20 cellular contexts compared by ENCODE assay signal in the genomic region with DNA sequence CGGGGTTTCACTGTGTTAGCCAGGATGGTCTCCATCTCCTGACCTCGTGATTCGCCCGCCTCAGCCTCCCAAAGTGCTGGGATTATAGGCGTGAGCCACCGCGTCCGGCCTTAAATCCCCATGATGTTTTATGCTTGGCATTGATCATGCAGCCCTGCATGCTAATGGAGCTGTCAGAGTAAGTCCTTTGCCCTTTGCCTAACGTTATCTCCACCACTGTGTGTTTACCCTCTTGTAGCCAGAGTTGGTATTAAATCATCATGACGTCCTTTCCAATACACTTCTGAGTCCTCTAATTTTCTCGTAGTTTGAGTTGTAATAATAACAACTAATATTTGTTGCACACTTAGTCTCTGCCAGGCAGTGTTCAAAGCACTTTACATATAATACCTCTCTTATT. TPM values are rescaled to one million over a fixed set of nuclear protein-coding genes. Genes with fewer than 3 reads are reported as not detected.
DNase-seq lines count a peak whose midpoint lies in the region; ATAC-seq, FAIRE-seq and TF ChIP-seq lines count a peak whose summit lies in the region.
"Had no signal": no experiment of that assay in that cellular context is flagged by ENCODE, and none has a peak within 500 bp of the region (broad histone marks: within the 10 kb centered on the region; RNA-seq: fewer than 3 reads in every experiment).

No MANE protein-coding gene starts in this region.

- H3K9ac ChIP-seq in HepG2 (ENCODE audit: insufficient read depth, low read depth, low read length) = no peak overlapping the region

- no peaks in the 10 kb centered on the region for H3K79me2 ChIP-seq in HepG2 (ENCODE audit: insufficient read depth, low read length)

- DNase-seq in right lobe of liver (no peak), HepG2 (ENCODE audit: low spot score) (no peak), fibroblast of villous mesenchyme (ENCODE audit: low read depth) (peak; percentile 11), head of caudate nucleus (no peak), NCI-H1930 (lab: John Stamatoyannopoulos, UW) (no peak)
- DNase-seq: AML-193; Caco-2; Calu3; CD4-positive, alpha-beta T cell; CD8-positive, alpha-beta T cell; DMS79 treated with DMSO at 0.1 percent for 48 hours; GF-D8 had no signal

- CTCF ChIA-PET in HepG2 (lab: Yijun Ruan, JAX; ENCODE audit: low intra/inter-chr PET ratio, low total read pairs) = no interaction called here

- H3K27me3 ChIP-seq in right lobe of liver = no peaks in the 10 kb centered on the region
- H3K27me3 ChIP-seq in HepG2 (ENCODE audit: control insufficient read depth in 1 of 2, insufficient read depth in 2 of 2, low read length in 2 of 2) = no peaks in the 10 kb centered on the region
- H3K27me3 ChIP-seq: BLaER1 treated with 17β-estradiol and CSF1 and Interleukin-3, amounts not matched to agents 10 nM and 100 nM had no signal

- TF ChIP-seq CTCF in right lobe of liver (IDR thresholded peaks at IDR 0.05) = no peak
- TF ChIP-seq CTCF in HepG2 (CRISPR knock-in tag; IDR thresholded peaks at IDR 0.05) = no peak
- TF ChIP-seq CTCF in fibroblast of villous mesenchyme (IDR thresholded peaks at IDR 0.05; ENCODE audit: insufficient read depth, low read depth, low read length) = no peak

- WGBS in right lobe of liver (ENCODE audit: insufficient coverage, low coverage, low lambda C conversion rate, missing lambda C conversion rate) = 68% methylated on average over 10 of the region's 11 CpGs
- 38% methylated on average over 11 of the region's 11 CpGs for WGBS in HepG2 (ENCODE audit: low lambda C conversion rate)

- H3K9me3 ChIP-seq in right lobe of liver (no peaks in the 10 kb centered on the region), HepG2 (ENCODE audit: low read length) (no peaks in the 10 kb centered on the region)
- H3K9me3 ChIP-seq: A549; BLaER1 treated with 17β-estradiol and CSF1 and Interleukin-3, amounts not matched to agents 10 nM and 100 nM; Caco-2 had no signal

- no peak for FAIRE-seq in HepG2 (lab: Jason Lieb, UNC)
- FAIRE-seq: A549, D721Med, G401.6, GM12891, GM19239 had no signal

- H4K20me1 ChIP-seq in HepG2 (ENCODE audit: insufficient read depth, low read length) = no peaks in the 10 kb centered on the region
- H4K20me1 ChIP-seq: BLaER1 treated with 17β-estradiol and CSF1 and Interleukin-3, amounts not matched to agents 10 nM and 100 nM had no signal

- no peak overlapping the region for H3K4me2 ChIP-seq in HepG2 (ENCODE audit: low read depth, low read length)
- H3K4me2 ChIP-seq: A549 had no signal

- TF ChIP-seq EP300 in HepG2 (IDR thresholded peaks at IDR 0.05; ENCODE audit: low read depth in 2 of 2, low read length in 2 of 2) (no peak), HepG2 (CRISPR knock-in tag; IDR thresholded peaks at IDR 0.05; ENCODE audit: borderline replicate concordance) (no peak)

- POLR2A ChIA-PET in HepG2 (lab: Yijun Ruan, JAX) = no interaction called here

- H3K36me3 ChIP-seq in right lobe of liver (no peaks in the 10 kb centered on the region), HepG2 (replicated peaks in 1 of 2; ENCODE audit: control insufficient read depth in 1 of 2, insufficient read depth in 2 of 2, low read length in 2 of 2) (no peaks in the 10 kb centered on the region)
- H3K36me3 ChIP-seq: BLaER1 treated with 17β-estradiol and CSF1 and Interleukin-3, amounts not matched to agents 10 nM and 100 nM had no signal

- ATAC-seq in right lobe of liver = peak; percentile 57 to 93 (median 69)
- ATAC-seq in HepG2 = no peak
- ATAC-seq: A549; CD8-positive, alpha-beta T cell had no signal

- TF ChIP-seq POLR2A in right lobe of liver (IDR thresholded peaks at IDR 0.05) = no peak
- no peak for TF ChIP-seq POLR2A in HepG2 (IDR thresholded peaks at IDR 0.05; ENCODE audit: insufficient read depth in 1 of 2, low read depth in 2 of 2, low read length in 2 of 2)

- no TSS peak for BruUV-seq in HepG2 (replicated peaks; lab: Mats Ljungman, UMichigan)

- in situ Hi-C loops in HepG2 (cut with HindIII; ENCODE audit: extremely low pct_ligation_motif_present, low pct_unique_long_range_greater_than_20kb) = no loop called here

- H3K27ac ChIP-seq in right lobe of liver (no peak overlapping the region), HepG2 (ENCODE audit: extremely low read length, insufficient read depth, low read length) (no peak overlapping the region)
- H3K27ac ChIP-seq: 22Rv1, A549, C4-2B had no signal

- TF ChIP-seq RAD21 in HepG2 (CRISPR knock-in tag; IDR thresholded peaks at IDR 0.05) = no peak

- H2AFZ ChIP-seq in HepG2 (ENCODE audit: low read length) = no peak overlapping the region

- H3K4me1 ChIP-seq in right lobe of liver (no peaks in the 10 kb centered on the region), HepG2 (ENCODE audit: insufficient read depth, low read length) (no peaks in the 10 kb centered on the region)
- H3K4me1 ChIP-seq: A549, Caco-2 had no signal

- H3K4me3 ChIP-seq in right lobe of liver = no peak overlapping the region
- no peak overlapping the region for H3K4me3 ChIP-seq in HepG2 (replicated peaks in 1 of 3; ENCODE audit: insufficient read depth in 1 of 3, low read depth in 2 of 3, low read length in 3 of 3)
- H3K4me3 ChIP-seq in fibroblast of villous mesenchyme (ENCODE audit: low read depth, low read length) = no peak overlapping the region
- H3K4me3 ChIP-seq: A549; BLaER1 treated with 17β-estradiol and CSF1 and Interleukin-3, amounts not matched to agents 10 nM and 100 nM had no signal

- intact Hi-C loops in right lobe of liver (cut with DNase I) = no loop called here
- intact Hi-C loops in HepG2 (cut with micrococcal nuclease; ENCODE audit: unreplicated experiment) = no loop called here
- intact Hi-C loops in head of caudate nucleus (cut with DNase I) = no loop called here

TF ChIP-seq in HepG2, 621 proteins besides CTCF, POLR2A, EP300 and RAD21 (continues in another document):
- TF ChIP-seq, protein P1, sequence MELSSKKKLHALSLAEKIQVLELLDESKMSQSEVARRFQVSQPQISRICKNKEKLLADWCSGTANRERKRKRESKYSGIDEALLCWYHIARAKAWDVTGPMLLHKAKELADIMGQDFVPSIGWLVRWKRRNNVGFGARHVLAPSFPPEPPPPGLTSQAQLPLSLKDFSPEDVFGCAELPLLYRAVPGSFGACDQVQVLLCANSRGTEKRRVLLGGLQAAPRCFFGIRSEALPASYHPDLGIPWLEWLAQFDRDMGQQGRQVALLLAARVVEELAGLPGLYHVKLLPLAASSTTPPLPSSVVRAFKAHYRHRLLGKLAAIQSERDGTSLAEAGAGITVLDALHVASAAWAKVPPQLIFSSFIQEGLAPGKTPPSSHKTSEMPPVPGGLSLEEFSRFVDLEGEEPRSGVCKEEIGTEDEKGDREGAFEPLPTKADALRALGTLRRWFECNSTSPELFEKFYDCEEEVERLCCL (CRISPR knock-in tag; IDR thresholded peaks at IDR 0.05; ENCODE audit: borderline replicate concordance) = no peak
- TF ChIP-seq WIZ (CRISPR knock-in tag; IDR thresholded peaks at IDR 0.05) = no peak
- no peak for TF ChIP-seq ZNF710 (CRISPR knock-in tag; IDR thresholded peaks at IDR 0.05; ENCODE audit: borderline replicate concordance)

RNA-seq across cellular contexts. Expression of gene ZFAND5, which starts 57.2 kb away (rescaled TPM):
- total RNA-seq in right lobe of liver (100 to 1,000 TPM in 3 of 6 experiments, 10 to 100 TPM in 3; 88.4 to 119 (median 100) TPM), HepG2 (2016; rRNA removed; fragmentation: Illumina TruSeq; extraction: Trizol) (41.8 and 60.2 TPM in 2 replicates), fibroblast of villous mesenchyme (206 and 366 TPM in 2 replicates)
- total RNA-seq in HepG2 (2016; cell fraction: cytosol; rRNA removed; fragmentation: Illumina TruSeq; extraction: Trizol; ENCODE audit: low read depth) = 9.1 and 10.4 TPM in 2 replicates
- 40.5 and 58.0 TPM in 2 replicates for total RNA-seq in HepG2 (2016; cell fraction: insoluble cytoplasmic fraction; rRNA removed; fragmentation: Illumina TruSeq; extraction: Trizol)
- 31.7 and 31.9 TPM in 2 replicates for total RNA-seq in HepG2 (2016; cell fraction: membrane; rRNA removed; fragmentation: Illumina TruSeq; extraction: Trizol)
- 93.9 and 99.5 TPM in 2 replicates for total RNA-seq in HepG2 (2016; cell fraction: nucleus; rRNA removed; fragmentation: Illumina TruSeq; extraction: Trizol)
- 49.1 and 53.4 TPM in 2 replicates for polyA plus RNA-seq in HepG2 (2011; rRNA removed)
- 21.5 and 29.0 TPM in 2 replicates for polyA plus RNA-seq in HepG2 (2011; cell fraction: cytosol; rRNA removed)
- 64.8 and 78.1 TPM in 2 replicates for polyA plus RNA-seq in HepG2 (2011; cell fraction: nucleus; rRNA removed)
- 72.3 and 73.7 TPM in 2 replicates for polyA plus RNA-seq in HepG2 (2012)
- 7.4 and 8.7 TPM in 2 replicates for polyA plus RNA-seq in HepG2 (2016; cell fraction: cytosol; fragmentation: Illumina TruSeq; extraction: Trizol; ENCODE audit: low read depth)
- polyA plus RNA-seq in HepG2 (2016; cell fraction: insoluble cytoplasmic fraction; fragmentation: Illumina TruSeq; extraction: Trizol; ENCODE audit: low read depth) = 62.9 and 71.0 TPM in 2 replicates
- polyA plus RNA-seq in HepG2 (2016; cell fraction: membrane; fragmentation: Illumina TruSeq; extraction: Trizol; ENCODE audit: low read depth) = 16.8 and 17.5 TPM in 2 replicates
- 130 TPM in 2 replicates for polyA plus RNA-seq in HepG2 (2016; cell fraction: nucleus; fragmentation: Illumina TruSeq; extraction: Trizol; ENCODE audit: insufficient read depth, low read depth)
- polyA minus RNA-seq in HepG2 (2011; rRNA and poly(A)+ RNA removed; ENCODE audit: low replicate concordance) = 13.2 and 13.9 TPM in 2 replicates
- polyA minus RNA-seq in HepG2 (2011; cell fraction: cytosol; rRNA and poly(A)+ RNA removed) = 32.9 and 49.2 TPM in 2 replicates
- polyA minus RNA-seq in HepG2 (2011; cell fraction: nucleus; rRNA and poly(A)+ RNA removed) = 141 and 188 TPM in 2 replicates
